14 cellular contexts compared by ENCODE assay signal in genomic region chrX:71912156-71912555, GRCh38. TPM values are rescaled to one million over a fixed set of nuclear protein-coding genes. Genes with fewer than 3 reads are reported as not detected.
DNase-seq lines count a peak whose midpoint lies in the region; ATAC-seq and TF ChIP-seq lines count a peak whose summit lies in the region.
"Had no signal": no experiment of that assay in that cellular context is flagged by ENCODE, and none has a peak within 500 bp of the region (broad histone marks: within the 10 kb centered on the region; RNA-seq: fewer than 3 reads in every experiment).

No MANE protein-coding gene starts in this region.

- TF ChIP-seq RAD21 in SK-N-SH (IDR thresholded peaks at IDR 0.05; ENCODE audit: low read length), result no peak

- H3K36me3 ChIP-seq in naive thymus-derived CD4-positive, alpha-beta T cell (ENCODE audit: control insufficient read depth in 2 of 3, insufficient read depth in 3 of 3, low read length in 3 of 3), result no peaks in the 10 kb centered on the region
- no peaks in the 10 kb centered on the region for H3K36me3 ChIP-seq in tibial nerve
- no peaks in the 10 kb centered on the region for H3K36me3 ChIP-seq in SK-N-SH (replicated peaks in 1 of 2; ENCODE audit: control insufficient read depth in 1 of 2, insufficient read depth in 2 of 2, low read length in 1 of 2)
- no peaks in the 10 kb centered on the region for H3K36me3 ChIP-seq in OCI-LY7 (ENCODE audit: insufficient read depth, low read length)

- H3K4me1 ChIP-seq in naive thymus-derived CD4-positive, alpha-beta T cell (ENCODE audit: control insufficient read depth in 2 of 2, insufficient read depth in 2 of 2, low read length in 2 of 2), result no peaks in the 10 kb centered on the region
- peaks cover 0 to 10% (median 0%) of the 10 kb centered on the region in 4 donors for H3K4me1 ChIP-seq in tibial nerve
- no peaks in the 10 kb centered on the region for H3K4me1 ChIP-seq in SK-N-SH (ENCODE audit: control insufficient read depth in 1 of 2, insufficient read depth in 2 of 2, low read depth in 1 of 2, low read length in 1 of 2)
- no peaks in the 10 kb centered on the region for H3K4me1 ChIP-seq in OCI-LY7 (ENCODE audit: insufficient read depth, low read length, poor library complexity, severe bottlenecking)
- H3K4me1 ChIP-seq: foreskin keratinocyte had no signal

- no peak for TF ChIP-seq POLR2A in tibial nerve (IDR thresholded peaks at IDR 0.05)

- H3K9me3 ChIP-seq in naive thymus-derived CD4-positive, alpha-beta T cell (ENCODE audit: control insufficient read depth in 2 of 3, low read length in 3 of 3), result no peaks in the 10 kb centered on the region
- H3K9me3 ChIP-seq in tibial nerve, result no peaks in the 10 kb centered on the region
- H3K9me3 ChIP-seq in SK-N-SH, result no peaks in the 10 kb centered on the region
- H3K9me3 ChIP-seq in OCI-LY7 (ENCODE audit: low read length), result no peaks in the 10 kb centered on the region

- no peaks in the 10 kb centered on the region for H3K27me3 ChIP-seq in naive thymus-derived CD4-positive, alpha-beta T cell (ENCODE audit: control insufficient read depth in 2 of 2, insufficient read depth in 2 of 2, low read length in 2 of 2)
- H3K27me3 ChIP-seq in tibial nerve (peaks cover 0 to 43% of the 10 kb centered on the region in 2 donors), SK-N-SH (ENCODE audit: insufficient read depth) (peaks cover 47% of the 10 kb centered on the region)

- no TSS peak for BruUV-seq in OCI-LY7 (replicated peaks; lab: Mats Ljungman, UMichigan)

- H2AFZ ChIP-seq in SK-N-SH (ENCODE audit: low read depth) (no peak overlapping the region), OCI-LY7 (ENCODE audit: low read length) (no peak overlapping the region)

- H3K4me2 ChIP-seq in SK-N-SH (no peak overlapping the region), OCI-LY7 (ENCODE audit: low read length) (no peak overlapping the region)

- peaks cover 0 to 2% (median 0%) of the 10 kb centered on the region in 11 donors for H3K9me3 Mint-ChIP-seq in naive thymus-derived CD4-positive, alpha-beta T cell
- H3K9me3 Mint-ChIP-seq in T-helper 2 cell treated with Interferon-gamma antibody and Interleukin-4, amounts not matched to agents 5 μg/mL and 100 μg/mL, for 36 hours, result no peaks in the 10 kb centered on the region

- H3K27ac Mint-ChIP-seq in naive thymus-derived CD4-positive, alpha-beta T cell, result no peak overlapping the region
- no peak overlapping the region for H3K27ac Mint-ChIP-seq in T-helper 2 cell treated with Interferon-gamma antibody and Interleukin-4, amounts not matched to agents 5 μg/mL and 100 μg/mL, for 36 hours

- peak; percentile 43 for DNase-seq in NCI-H82 (lab: John Stamatoyannopoulos, UW)
- DNase-seq in NCI-H82 treated with DMSO at 0.1 percent for 48 hours (lab: John Stamatoyannopoulos, UW; ENCODE audit: unreplicated experiment), result no peak
- no peak for DNase-seq in epithelial cell of proximal tubule (ENCODE audit: low read depth)
- DNase-seq in naive thymus-derived CD4-positive, alpha-beta T cell, result no peak
- no peak for DNase-seq in tibial nerve (ENCODE audit: low spot score in 2 of 2)
- DNase-seq in SK-N-SH, result no peak
- DNase-seq in OCI-LY7 (ENCODE audit: low spot score), result no peak
- DNase-seq in T-helper 2 cell treated with Interferon-gamma antibody and Interleukin-4, amounts not matched to agents 5 μg/mL and 100 μg/mL, for 36 hours (ENCODE audit: low spot score), result no peak
- DNase-seq: activated gamma-delta T cell treated with Interleukin-2 at 50 U/mL for 16 hours, DMS153, foreskin keratinocyte, NCI-H2029, SW 1271 had no signal

- WGBS in tibial nerve, 2 donors, result 23 to 50% methylated on average over 7 of the region's 7 CpGs
- WGBS in SK-N-SH (ENCODE audit: low lambda C conversion rate), result 55% methylated on average over 7 of the region's 7 CpGs

- no peak for TF ChIP-seq CTCF in epithelial cell of proximal tubule (conservative IDR thresholded peaks at IDR 0.05; ENCODE audit: low read depth, low read length)
- TF ChIP-seq CTCF in tibial nerve (IDR thresholded peaks at IDR 0.05), result no peak
- no peak for TF ChIP-seq CTCF in SK-N-SH (IDR thresholded peaks at IDR 0.05)
- no peak for TF ChIP-seq CTCF in OCI-LY7 (conservative IDR thresholded peaks at IDR 0.05; ENCODE audit: low read length)

- no peak overlapping the region for H3K27ac ChIP-seq in naive thymus-derived CD4-positive, alpha-beta T cell (ENCODE audit: low read depth, low read length)
- H3K27ac ChIP-seq in tibial nerve (peak overlapping the region in 3 of 4 donors; percentile 56 to 86 (median 60)), SK-N-SH (ENCODE audit: low read depth in 2 of 2, low read length in 1 of 2) (no peak overlapping the region), OCI-LY7 (ENCODE audit: low read depth, low read length, poor library complexity, severe bottlenecking) (no peak overlapping the region)
- H3K27ac ChIP-seq: foreskin keratinocyte had no signal

- intact Hi-C loops in naive thymus-derived CD4-positive, alpha-beta T cell (cut with micrococcal nuclease), result no loop called here
- intact Hi-C loops in OCI-LY7 (cut with micrococcal nuclease; ENCODE audit: unreplicated experiment), result no loop called here

- peaks cover 0 to 8% (median 3%) of the 10 kb centered on the region in 7 donors for H3K4me1 Mint-ChIP-seq in naive thymus-derived CD4-positive, alpha-beta T cell
- H3K4me1 Mint-ChIP-seq in T-helper 2 cell treated with Interferon-gamma antibody and Interleukin-4, amounts not matched to agents 5 μg/mL and 100 μg/mL, for 36 hours (ENCODE audit: low read depth), result no peaks in the 10 kb centered on the region

- TF ChIP-seq EP300 in tibial nerve (IDR thresholded peaks at IDR 0.05), result no peak
- no peak for TF ChIP-seq EP300 in SK-N-SH (IDR thresholded peaks at IDR 0.05; ENCODE audit: borderline replicate concordance in 1 of 2, low read depth in 1 of 2, low read length in 1 of 2)

- H3K36me3 Mint-ChIP-seq in naive thymus-derived CD4-positive, alpha-beta T cell, result no peaks in the 10 kb centered on the region
- H3K36me3 Mint-ChIP-seq in T-helper 2 cell treated with Interferon-gamma antibody and Interleukin-4, amounts not matched to agents 5 μg/mL and 100 μg/mL, for 36 hours (ENCODE audit: low read depth), result no peaks in the 10 kb centered on the region

- H3K27me3 Mint-ChIP-seq in naive thymus-derived CD4-positive, alpha-beta T cell, result peaks cover 23 to 62% (median 28%) of the 10 kb centered on the region in 5 donors
- peaks cover 50% of the 10 kb centered on the region for H3K27me3 Mint-ChIP-seq in T-helper 2 cell treated with Interferon-gamma antibody and Interleukin-4, amounts not matched to agents 5 μg/mL and 100 μg/mL, for 36 hours (ENCODE audit: low read depth)

- peak overlapping the region; percentile 53 for H3K4me3 ChIP-seq in epithelial cell of proximal tubule (ENCODE audit: low read depth, low read length)
- no peak overlapping the region for H3K4me3 ChIP-seq in naive thymus-derived CD4-positive, alpha-beta T cell (ENCODE audit: low read length)
- peak overlapping the region; percentile 18 to 64 (median 31) for H3K4me3 ChIP-seq in tibial nerve
- no peak overlapping the region for H3K4me3 ChIP-seq in SK-N-SH (ENCODE audit: low read depth in 2 of 2, low read length in 1 of 2)
- H3K4me3 ChIP-seq in OCI-LY7 (ENCODE audit: low read depth, low read length, poor library complexity, severe bottlenecking), result no peak overlapping the region

- peak overlapping the region in 7 of 10 donors; percentile 24 to 70 (median 53) for H3K4me3 Mint-ChIP-seq in naive thymus-derived CD4-positive, alpha-beta T cell
- no peak overlapping the region for H3K4me3 Mint-ChIP-seq in T-helper 2 cell treated with Interferon-gamma antibody and Interleukin-4, amounts not matched to agents 5 μg/mL and 100 μg/mL, for 36 hours

- POLR2A ChIA-PET in naive thymus-derived CD4-positive, alpha-beta T cell (lab: Charles Lee), result no interaction called here
- POLR2A ChIA-PET in SK-N-SH (lab: Yijun Ruan, JAX) (no interaction called here), OCI-LY7 (lab: Charles Lee) (interaction anchor here (0.9 kb wide), 1 partner anchor 199 kb away, joined by 3 read pairs; no protein-coding TSS in a partner anchor)

- no peaks in the 10 kb centered on the region for H4K20me1 ChIP-seq in SK-N-SH (ENCODE audit: insufficient read depth)
- H4K20me1 ChIP-seq in OCI-LY7 (ENCODE audit: insufficient read depth, low read length), result no peaks in the 10 kb centered on the region

- no peak overlapping the region for H3K9ac ChIP-seq in SK-N-SH

- no peak for ATAC-seq in naive thymus-derived CD4-positive, alpha-beta T cell

- no peaks in the 10 kb centered on the region for H3K9me2 ChIP-seq in SK-N-SH
- no peaks in the 10 kb centered on the region for H3K9me2 ChIP-seq in OCI-LY7 (ENCODE audit: insufficient read depth, low read length)

- H3F3A ChIP-seq in SK-N-SH (replicated peaks; ENCODE audit: insufficient read depth), result no peaks in the 10 kb centered on the region

- CTCF ChIA-PET in naive thymus-derived CD4-positive, alpha-beta T cell (lab: Charles Lee), result no interaction called here
- CTCF ChIA-PET in SK-N-SH (lab: Yijun Ruan, JAX), result interaction anchor here (1.5 kb wide), 1 partner anchor 14 kb away, joined by 4 read pairs; no protein-coding TSS in a partner anchor
- CTCF ChIA-PET in OCI-LY7 (lab: Charles Lee; ENCODE audit: unreplicated experiment), result no interaction called here

- H3K79me2 ChIP-seq in SK-N-SH (ENCODE audit: insufficient read depth) (no peaks in the 10 kb centered on the region), OCI-LY7 (ENCODE audit: insufficient read depth, low read depth, low read length) (no peaks in the 10 kb centered on the region)

RNA-seq across cellular contexts. Expression of gene NHSL2, which starts 1.5 kb away (rescaled TPM):
- total RNA-seq in epithelial cell of proximal tubule (1.0 and 1.1 TPM in 2 replicates), tibial nerve (10 to 100 TPM; 16.2 to 26.5 (median 23.0) TPM), OCI-LY7 (2022) (not detected in 2 replicates)
- 10 to 100 TPM in 1 of 5 experiments, 1 to 10 TPM in 1, under 1 TPM in 3; 0.46 to 17.0 (median 0.95) TPM for total RNA-seq in naive thymus-derived CD4-positive, alpha-beta T cell
- polyA plus RNA-seq in naive thymus-derived CD4-positive, alpha-beta T cell, result under 1 TPM; 0.18 to 0.24 TPM
- polyA plus RNA-seq in SK-N-SH (2012; rRNA removed), result 0.61 and 1.7 TPM in 2 replicates
- polyA plus RNA-seq in SK-N-SH (2012; cell fraction: cytosol; rRNA removed), result 0.60 and 1.5 TPM in 2 replicates
- 1.6 and 1.9 TPM in 2 replicates for polyA plus RNA-seq in SK-N-SH (2012; cell fraction: nucleus; rRNA removed)
- total RNA-seq in OCI-LY7 (2014; rRNA removed; shearing (Covaris generic)), result 0.05 TPM in 1 of 2 replicates, not detected in the other
- total RNA-seq: A172 had no signal

Comparison
In these comparisons a context has a peak if more than half of its experiments do, and no peak if none do; other contexts are left out.
1. H3K4me3 ChIP-seq: peak in epithelial cell of proximal tubule (single experiment) and tibial nerve (4 of 4); none in naive thymus-derived CD4-positive, alpha-beta T cell (single experiment), SK-N-SH (0 of 2) and OCI-LY7 (single experiment).
2. H3K27ac ChIP-seq: peak in tibial nerve (3 of 4); none in naive thymus-derived CD4-positive, alpha-beta T cell (single experiment), SK-N-SH (0 of 2) and OCI-LY7 (single experiment).